11 cellular contexts compared by ENCODE assay signal in the genomic region with DNA sequence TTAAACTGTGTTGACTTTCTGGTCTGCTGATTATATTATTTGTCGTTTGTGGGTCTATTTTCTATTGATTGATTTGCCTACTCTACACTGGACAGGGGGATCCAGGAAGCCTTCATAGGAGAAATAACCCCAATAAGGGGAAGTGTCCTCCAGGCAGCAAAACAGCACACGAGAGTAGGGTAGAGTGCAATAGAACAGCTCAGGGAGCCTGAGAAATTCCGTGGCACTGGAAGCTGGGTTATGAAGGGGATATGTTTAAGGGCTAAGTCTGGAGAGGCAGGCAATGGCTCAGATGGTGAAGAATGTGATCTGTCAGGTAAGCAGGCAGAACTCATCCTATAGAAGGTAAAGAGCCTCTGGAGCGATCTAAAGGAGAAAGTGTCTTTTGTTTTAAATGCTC. TPM values are rescaled to one million over a fixed set of nuclear protein-coding genes. Genes with fewer than 3 reads are reported as not detected.
"Had no signal": no experiment of that assay in that cellular context is flagged by ENCODE, and none has a peak within 500 bp of the region (broad histone marks: within the 10 kb centered on the region; RNA-seq: fewer than 3 reads in every experiment).

No MANE protein-coding gene starts in this region.

- ATAC-seq: GM23338, HCT116 had no signal

- H3K27ac ChIP-seq: GM23248 had no signal

- H3K4me3 ChIP-seq: GM23248, GM23338, HAP-1 had no signal

- H3K9me3 ChIP-seq: HAP-1 had no signal

- DNase-seq: GM23248, GOT3, H7, H9, HCEC 1CT, HFFc6 had no signal

- H3K4me1 ChIP-seq: HAP-1 had no signal

- H3K36me3 ChIP-seq: HAP-1 had no signal

RNA-seq across cellular contexts. Expression of a gene that starts 20.9 kb away (rescaled TPM):
- total RNA-seq: GM23248, GM23338, H1, H4, H7, H9, HFFc6 had no signal

RNA-seq across cellular contexts. Expression of a gene that starts 46.1 kb away (rescaled TPM):
- total RNA-seq: GM23248, GM23338, H1, H4, H7, H9, HFFc6 had no signal
